ENCODE assay signal across 18 cellular contexts in the genomic region with DNA sequence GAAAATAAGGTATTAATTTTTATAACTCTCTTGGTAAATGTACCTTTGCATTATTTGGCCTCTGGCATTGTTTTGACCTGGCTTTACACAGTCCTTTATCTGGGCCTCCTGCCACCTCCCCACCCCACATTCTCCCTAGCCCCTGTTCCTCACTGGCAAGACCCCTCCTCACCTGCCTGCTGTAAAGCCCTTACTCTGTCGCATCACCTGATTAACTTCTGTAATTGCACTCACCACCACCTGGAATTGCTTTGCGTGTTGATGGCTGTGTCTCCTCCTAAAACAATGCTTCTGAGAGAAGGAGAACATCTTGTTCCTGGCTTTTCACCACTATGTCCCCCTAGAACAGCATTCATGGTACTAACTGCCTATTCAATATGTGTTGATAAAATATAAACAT. TPM values are rescaled to one million over a fixed set of nuclear protein-coding genes. Genes with fewer than 3 reads are reported as not detected.
DNase-seq lines count a peak whose midpoint lies in the region; ATAC-seq, FAIRE-seq and TF ChIP-seq lines count a peak whose summit lies in the region.
"Had no signal": no experiment of that assay in that cellular context is flagged by ENCODE, and none has a peak within 500 bp of the region (broad histone marks: within the 10 kb centered on the region; RNA-seq: fewer than 3 reads in every experiment).

No MANE protein-coding gene starts in this region.

- H3K27me3 Mint-ChIP-seq in CD4-positive, CD25-positive, alpha-beta regulatory T cell: no peaks in the 10 kb centered on the region
- H3K27me3 Mint-ChIP-seq in activated T-helper 17 cell treated with anti-CD3 and anti-CD28 coated beads, Interleukin-2, amount 50 U/mL, for 72 hours: no peaks in the 10 kb centered on the region
- H3K27me3 Mint-ChIP-seq in naive thymus-derived CD4-positive, alpha-beta T cell: no peaks in the 10 kb centered on the region
- H3K27me3 Mint-ChIP-seq: CD4-positive, alpha-beta memory T cell had no signal

- peak overlapping the region in 3 of 4 donors; percentile 4 to 91 (median 36) for H3K4me3 Mint-ChIP-seq in CD4-positive, CD25-positive, alpha-beta regulatory T cell
- H3K4me3 Mint-ChIP-seq in activated T-helper 17 cell treated with anti-CD3 and anti-CD28 coated beads, Interleukin-2, amount 50 U/mL, for 72 hours: peak overlapping the region; percentile 21
- peak overlapping the region in 3 of 10 donors; percentile 1 to 39 (median 27) for H3K4me3 Mint-ChIP-seq in naive thymus-derived CD4-positive, alpha-beta T cell

- peaks cover 41% of the 10 kb centered on the region for H3K4me1 ChIP-seq in CD4-positive, CD25-positive, alpha-beta regulatory T cell (ENCODE audit: control insufficient read depth, insufficient read depth, low read length, poor library complexity, severe bottlenecking)
- H3K4me1 ChIP-seq in HEK293 (ENCODE audit: control insufficient read depth, insufficient read depth, low read length): peaks cover 9% of the 10 kb centered on the region
- peaks cover 0 to 23% of the 10 kb centered on the region in 2 donors for H3K4me1 ChIP-seq in naive thymus-derived CD4-positive, alpha-beta T cell (ENCODE audit: control insufficient read depth in 2 of 2, insufficient read depth in 2 of 2, low read length in 2 of 2)

- H3K27me3 ChIP-seq in CD4-positive, CD25-positive, alpha-beta regulatory T cell (ENCODE audit: control insufficient read depth, insufficient read depth, low read length): no peaks in the 10 kb centered on the region
- H3K27me3 ChIP-seq in naive thymus-derived CD4-positive, alpha-beta T cell (ENCODE audit: control insufficient read depth in 2 of 2, insufficient read depth in 2 of 2, low read length in 2 of 2): peaks cover 0 to 3% of the 10 kb centered on the region in 2 donors
- H3K27me3 ChIP-seq: BE2C had no signal

- H3K4me3 ChIP-seq in CD4-positive, CD25-positive, alpha-beta regulatory T cell (ENCODE audit: low read depth, low read length): no peak overlapping the region
- no peak overlapping the region for H3K4me3 ChIP-seq in HEK293 (ENCODE audit: low read depth, low read length)
- no peak overlapping the region for H3K4me3 ChIP-seq in naive thymus-derived CD4-positive, alpha-beta T cell (ENCODE audit: low read length)

- TF ChIP-seq POLR2A in H54 (IDR thresholded peaks at IDR 0.05; ENCODE audit: low read depth, low read length): no peak

- no peak for DNase-seq in CD4-positive, CD25-positive, alpha-beta regulatory T cell
- DNase-seq in naive thymus-derived CD4-positive, alpha-beta T cell: no peak
- DNase-seq in GM03348 (ENCODE audit: low spot score): no peak
- DNase-seq in NCI-H187 (lab: John Stamatoyannopoulos, UW): no peak
- DNase-seq in H54 (ENCODE audit: insufficient read length, low spot score): no peak
- DNase-seq: BE2C; CD4-positive, alpha-beta memory T cell; DMS79; MV-4-11; NCI-H1436; NCI-H2081 treated with DMSO at 0.1 percent for 48 hours; NCI-H524; SHP77 had no signal

- POLR2A ChIA-PET in HEK293 (lab: Yijun Ruan, JAX): no interaction called here
- POLR2A ChIA-PET in naive thymus-derived CD4-positive, alpha-beta T cell (lab: Charles Lee): interaction anchor here (0.6 to 1.1 kb wide), 3 partner anchors 11 to 18 kb away, joined by 3 to 5 read pairs (median 3); no protein-coding TSS in a partner anchor

- H3K27ac Mint-ChIP-seq in CD4-positive, CD25-positive, alpha-beta regulatory T cell: peak overlapping the region; percentile 16 to 63 (median 46)
- peak overlapping the region; percentile 39 for H3K27ac Mint-ChIP-seq in activated T-helper 17 cell treated with anti-CD3 and anti-CD28 coated beads, Interleukin-2, amount 50 U/mL, for 72 hours
- H3K27ac Mint-ChIP-seq in naive thymus-derived CD4-positive, alpha-beta T cell: peak overlapping the region in 6 of 9 donors; percentile 3 to 46 (median 28)

- H3K9me3 Mint-ChIP-seq in CD4-positive, CD25-positive, alpha-beta regulatory T cell: peaks cover 0 to 6% (median 2%) of the 10 kb centered on the region in 7 donors
- peaks cover 2% of the 10 kb centered on the region for H3K9me3 Mint-ChIP-seq in activated T-helper 17 cell treated with anti-CD3 and anti-CD28 coated beads, Interleukin-2, amount 50 U/mL, for 72 hours
- peaks cover 0 to 29% (median 9%) of the 10 kb centered on the region in 11 donors for H3K9me3 Mint-ChIP-seq in naive thymus-derived CD4-positive, alpha-beta T cell

- ATAC-seq in CD4-positive, CD25-positive, alpha-beta regulatory T cell (ENCODE audit: low read depth in 2 of 2): no peak
- ATAC-seq in activated T-helper 17 cell treated with anti-CD3 and anti-CD28 coated beads, Interleukin-2, amount 50 U/mL, for 72 hours (replicated peaks): no peak
- ATAC-seq in naive thymus-derived CD4-positive, alpha-beta T cell: no peak
- ATAC-seq: HCT116, SK-N-SH treated with all-trans-retinoic acid at 6 μM for 48 hours had no signal

- peaks cover 5 to 11% of the 10 kb centered on the region in 2 experiments for H3K9me3 ChIP-seq in CD4-positive, CD25-positive, alpha-beta regulatory T cell (ENCODE audit: control insufficient read depth in 2 of 2, low read length in 2 of 2)
- H3K9me3 ChIP-seq in HEK293 (ENCODE audit: control insufficient read depth, insufficient read depth, low read depth, low read length): no peaks in the 10 kb centered on the region
- H3K9me3 ChIP-seq in naive thymus-derived CD4-positive, alpha-beta T cell (ENCODE audit: control insufficient read depth in 2 of 3, low read length in 3 of 3): peaks cover 0 to 15% (median 0%) of the 10 kb centered on the region in 3 experiments
- H3K9me3 ChIP-seq: BE2C had no signal

- H3K36me3 Mint-ChIP-seq in CD4-positive, CD25-positive, alpha-beta regulatory T cell: peaks cover 16% of the 10 kb centered on the region
- H3K36me3 Mint-ChIP-seq in activated T-helper 17 cell treated with anti-CD3 and anti-CD28 coated beads, Interleukin-2, amount 50 U/mL, for 72 hours (ENCODE audit: low read depth): peaks cover 56% of the 10 kb centered on the region
- peaks cover 7 to 27% (median 14%) of the 10 kb centered on the region in 5 donors for H3K36me3 Mint-ChIP-seq in naive thymus-derived CD4-positive, alpha-beta T cell

- H3K36me3 ChIP-seq in CD4-positive, CD25-positive, alpha-beta regulatory T cell (ENCODE audit: control insufficient read depth, insufficient read depth, low read length): no peaks in the 10 kb centered on the region
- no peaks in the 10 kb centered on the region for H3K36me3 ChIP-seq in HEK293 (ENCODE audit: control insufficient read depth in 2 of 2, insufficient read depth in 1 of 2, low read length in 2 of 2)
- H3K36me3 ChIP-seq in naive thymus-derived CD4-positive, alpha-beta T cell (ENCODE audit: control insufficient read depth in 2 of 3, insufficient read depth in 3 of 3, low read length in 3 of 3): no peaks in the 10 kb centered on the region
- H3K36me3 ChIP-seq: BE2C had no signal

- H3K4me1 Mint-ChIP-seq in CD4-positive, CD25-positive, alpha-beta regulatory T cell: peaks cover 47 to 76% (median 49%) of the 10 kb centered on the region in 4 donors
- peaks cover 49% of the 10 kb centered on the region for H3K4me1 Mint-ChIP-seq in activated T-helper 17 cell treated with anti-CD3 and anti-CD28 coated beads, Interleukin-2, amount 50 U/mL, for 72 hours
- H3K4me1 Mint-ChIP-seq in naive thymus-derived CD4-positive, alpha-beta T cell: peaks cover 35 to 76% (median 63%) of the 10 kb centered on the region in 7 donors

- no peak for FAIRE-seq in H54 (lab: Jason Lieb, UNC)
- FAIRE-seq: D721Med had no signal

- TF ChIP-seq CTCF in HEK293 (tag by site-specific recombination; IDR thresholded peaks at IDR 0.05): no peak

- H3K27ac ChIP-seq in CD4-positive, CD25-positive, alpha-beta regulatory T cell (ENCODE audit: insufficient read depth, low read length, poor library complexity, severe bottlenecking): no peak overlapping the region
- no peak overlapping the region for H3K27ac ChIP-seq in HEK293 (ENCODE audit: extremely low read depth, low read depth, low read length)
- H3K27ac ChIP-seq in naive thymus-derived CD4-positive, alpha-beta T cell (ENCODE audit: low read depth, low read length): no peak overlapping the region

- intact Hi-C loops in naive thymus-derived CD4-positive, alpha-beta T cell (cut with micrococcal nuclease): loop anchor here in 1 of 2 donors (2.0 kb wide), 1 partner anchor 15 kb away; no protein-coding TSS in a partner anchor

- CTCF ChIA-PET in HEK293 (lab: Yijun Ruan, JAX): no interaction called here
- CTCF ChIA-PET in naive thymus-derived CD4-positive, alpha-beta T cell (lab: Charles Lee): interaction anchor here (1.0 kb wide), 1 partner anchor 26 kb away, joined by 3 read pairs; no protein-coding TSS in a partner anchor

TF ChIP-seq in HEK293, 187 proteins besides CTCF, POLR2A, EP300 and RAD21:
- TF ChIP-seq ZNF10 (tag by site-specific recombination; IDR thresholded peaks at IDR 0.05): peak; percentile 91
- no peak for TF ChIP-seq ZNF266 (tag by site-specific recombination; IDR thresholded peaks at IDR 0.05; ENCODE audit: low read depth)
TF ChIP-seq in HEK293: peak in this region for 1.

RNA-seq across cellular contexts. Expression of a gene that starts 24.8 kb away (rescaled TPM):
- total RNA-seq in CD4-positive, CD25-positive, alpha-beta regulatory T cell: 31.6 TPM
- polyA plus RNA-seq in CD4-positive, CD25-positive, alpha-beta regulatory T cell: 10 to 100 TPM; 16.4 to 23.5 (median 19.9) TPM
- 10 to 100 TPM; 20.5 to 71.9 TPM for total RNA-seq in activated T-helper 17 cell treated with anti-CD3 and anti-CD28 coated beads, Interleukin-2, amount 50 U/mL, for 72 hours
- 10 to 100 TPM; 13.4 to 39.2 (median 36.4) TPM for total RNA-seq in naive thymus-derived CD4-positive, alpha-beta T cell
- 10 to 100 TPM; 23.8 to 51.5 TPM for polyA plus RNA-seq in naive thymus-derived CD4-positive, alpha-beta T cell
